In genomic region chr1:77465922-77466321, GRCh38 we compare ENCODE assay signal across 15 cellular contexts.
DNase-seq lines count a peak whose midpoint lies in the region; ATAC-seq and TF ChIP-seq lines count a peak whose summit lies in the region.
"Had no signal": no experiment of that assay in that cellular context is flagged by ENCODE, and none has a peak within 500 bp of the region (broad histone marks: within the 10 kb centered on the region; RNA-seq: fewer than 3 reads in every experiment).

No MANE protein-coding gene starts in this region.

- no peak overlapping the region for H3K23ac ChIP-seq in neuronal stem cell (ENCODE audit: low read depth, low read length, poor library complexity)

- H2AK5ac ChIP-seq in neuronal stem cell (ENCODE audit: low read depth, low read length) = no peak overlapping the region

- no peaks in the 10 kb centered on the region for H3K4me1 ChIP-seq in GM23338 (ENCODE audit: insufficient read depth)
- H3K4me1 ChIP-seq in neuronal stem cell (ENCODE audit: control insufficient read depth in 2 of 2, insufficient read depth in 1 of 2, low read depth in 1 of 2, low read length in 2 of 2) = peaks cover 0 to 2% of the 10 kb centered on the region in 2 donors
- H3K4me1 ChIP-seq: Caco-2 had no signal

- WGBS in neuronal stem cell (ENCODE audit: extremely low coverage in 2 of 2, insufficient read length in 2 of 2, insufficient replicate concordance in 1 of 2), 2 donors = no CpG with 5 or more reads among the region's 5 CpGs

- intact Hi-C loops in dorsolateral prefrontal cortex (cut with DNase I) = loop anchor here in 1 of 2 donors (5.0 kb wide), 1 partner anchor 36 kb away; no protein-coding TSS in a partner anchor

- H3K36me3 Mint-ChIP-seq in GM23338 (ENCODE audit: low read depth) = no peaks in the 10 kb centered on the region

- H3K27ac ChIP-seq in GM23338 (ENCODE audit: low read depth) = peak overlapping the region; percentile 26; the same call in 1 of the 2 replicates
- H3K27ac ChIP-seq in angular gyrus (ENCODE audit: low read depth, low read length) = peak overlapping the region; percentile 85
- peak overlapping the region in 57 of 59 donors; percentile 41 to 97 (median 91) for H3K27ac ChIP-seq in dorsolateral prefrontal cortex
- no peak overlapping the region for H3K27ac ChIP-seq in neuronal stem cell (replicated peaks; ENCODE audit: low read length)
- H3K27ac ChIP-seq: 22Rv1, A549, C4-2B had no signal

- no peaks in the 10 kb centered on the region for H3K79me1 ChIP-seq in neuronal stem cell (ENCODE audit: low read depth, low read length)

- H3K9me3 ChIP-seq in neuronal stem cell (replicated peaks in 1 of 2; ENCODE audit: control insufficient read depth in 2 of 2, insufficient read depth in 1 of 2, low read depth in 1 of 2, low read length in 2 of 2) = no peaks in the 10 kb centered on the region
- H3K9me3 ChIP-seq: A549, Caco-2 had no signal

- no peak overlapping the region for H2AFZ ChIP-seq in GM23338
- no peak overlapping the region for H2AFZ ChIP-seq in neuronal stem cell (ENCODE audit: low read length)

- H3K9me2 ChIP-seq in GM23338 (ENCODE audit: insufficient read depth) = no peaks in the 10 kb centered on the region

- no peak overlapping the region for H3K4me3 ChIP-seq in GM23338
- no peak overlapping the region for H3K4me3 ChIP-seq in dorsolateral prefrontal cortex
- H3K4me3 ChIP-seq in neuronal stem cell (ENCODE audit: low read length in 2 of 2) = no peak overlapping the region
- H3K4me3 ChIP-seq: A549 had no signal

- H3K9ac ChIP-seq in neuronal stem cell (ENCODE audit: low read depth, low read length, poor library complexity) = no peak overlapping the region

- peak overlapping the region; percentile 11 for H3K18ac ChIP-seq in neuronal stem cell (ENCODE audit: low read length)

- TF ChIP-seq CTCF in GM23338 (conservative IDR thresholded peaks at IDR 0.05; ENCODE audit: low read depth in 2 of 2) (no peak), dorsolateral prefrontal cortex (IDR thresholded peaks at IDR 0.05 in 54 of 56, conservative IDR thresholded peaks at IDR 0.05 in 2 of 56; ENCODE audit: low read depth in 1 of 56, partially characterized antibody in 56 of 56) (no peak)

- no peaks in the 10 kb centered on the region for H3K36me3 ChIP-seq in GM23338 (ENCODE audit: insufficient read depth)
- H3K36me3 ChIP-seq in neuronal stem cell (replicated peaks in 1 of 2; ENCODE audit: control insufficient read depth in 2 of 2, insufficient read depth in 2 of 2, low read length in 2 of 2) = no peaks in the 10 kb centered on the region

- no peak for DNase-seq in GM23338 (ENCODE audit: low spot score)
- no peak for DNase-seq in dorsolateral prefrontal cortex
- no peak for DNase-seq in neuronal stem cell (ENCODE audit: low spot score)
- DNase-seq in GM19240 (ENCODE audit: insufficient read length, low spot score) = no peak
- DNase-seq in GM03348 (ENCODE audit: low spot score) = no peak
- DNase-seq in NCI-H1048 (lab: John Stamatoyannopoulos, UW) = no peak
- DNase-seq: AML-193; Caco-2; CD4-positive, alpha-beta T cell; HCEC 1CT had no signal

- no peak overlapping the region for H3K27ac Mint-ChIP-seq in GM23338
- H3K27ac Mint-ChIP-seq: CD4-positive, alpha-beta T cell had no signal

- H3K4me1 Mint-ChIP-seq in GM23338 = no peaks in the 10 kb centered on the region

- H3F3A ChIP-seq in GM23338 (replicated peaks; ENCODE audit: low read depth) = no peaks in the 10 kb centered on the region

- H3K4me3 Mint-ChIP-seq in GM23338 = no peak overlapping the region
- H3K4me3 Mint-ChIP-seq: CD4-positive, alpha-beta T cell had no signal

- H2BK120ac ChIP-seq in neuronal stem cell (ENCODE audit: low read depth, low read length) = no peak overlapping the region

- H3K27me3 ChIP-seq in GM23338 (ENCODE audit: insufficient read depth) (no peaks in the 10 kb centered on the region), dorsolateral prefrontal cortex (no peaks in the 10 kb centered on the region), neuronal stem cell (ENCODE audit: control insufficient read depth in 3 of 3, insufficient read depth in 3 of 3, low read depth in 1 of 3, low read length in 3 of 3) (no peaks in the 10 kb centered on the region)

- H3K4ac ChIP-seq in neuronal stem cell (ENCODE audit: low read length) = no peak overlapping the region

- H3K79me2 ChIP-seq in GM23338 (replicated peaks; ENCODE audit: insufficient read depth) = no peaks in the 10 kb centered on the region

- H4K20me1 ChIP-seq in GM23338 (replicated peaks; ENCODE audit: insufficient read depth) = no peaks in the 10 kb centered on the region

- H4K8ac ChIP-seq in neuronal stem cell (ENCODE audit: low read depth, low read length) = no peak overlapping the region

- no peak overlapping the region for H3K14ac ChIP-seq in neuronal stem cell (ENCODE audit: low read length)

- no peak overlapping the region for H3K4me2 ChIP-seq in GM23338
- no peak overlapping the region for H3K4me2 ChIP-seq in neuronal stem cell (ENCODE audit: insufficient read depth, low read length, poor library complexity, severe bottlenecking)
- H3K4me2 ChIP-seq: A549 had no signal

- no peak overlapping the region for H2BK5ac ChIP-seq in neuronal stem cell (ENCODE audit: low read length)

- peak overlapping the region; percentile 59 for H4K91ac ChIP-seq in neuronal stem cell (ENCODE audit: low read depth, low read length, poor library complexity)

- no peak overlapping the region for H2BK12ac ChIP-seq in neuronal stem cell (ENCODE audit: low read length)

- H3K27me3 Mint-ChIP-seq in GM23338 (ENCODE audit: insufficient read depth, low read depth, poor library complexity) = peaks cover 3% of the 10 kb centered on the region
- H3K27me3 Mint-ChIP-seq: CD4-positive, alpha-beta T cell had no signal

- H3K9me3 Mint-ChIP-seq in GM23338 = no peaks in the 10 kb centered on the region
- H3K9me3 Mint-ChIP-seq: CD4-positive, alpha-beta T cell had no signal

- H2BK15ac ChIP-seq in neuronal stem cell (ENCODE audit: low read length) = no peak overlapping the region

- ATAC-seq in GM23338 (peak; percentile 56), HG03469 (IDR thresholded peaks at IDR 0.05; ENCODE audit: unreplicated experiment) (no peak)
- ATAC-seq: A549 had no signal

TF ChIP-seq in GM23338, 12 proteins besides CTCF, POLR2A, EP300 and RAD21 (continues in another document):
- TF ChIP-seq STAT1 (IDR thresholded peaks at IDR 0.05; ENCODE audit: unreplicated experiment) = no peak
- TF ChIP-seq NANOG (IDR thresholded peaks at IDR 0.05; ENCODE audit: borderline replicate concordance) = no peak
- TF ChIP-seq JUNB (IDR thresholded peaks at IDR 0.05; ENCODE audit: unreplicated experiment) = no peak
- TF ChIP-seq ZNF462 (CRISPR knock-in tag; IDR thresholded peaks at IDR 0.05) = no peak
- TF ChIP-seq POLR2AphosphoS5 (IDR thresholded peaks at IDR 0.05; ENCODE audit: low read depth) = no peak
